Comparison of ENCODE assay signal across 22 cellular contexts in genomic region chr13:70386919-70387318, GRCh38.
"Had no signal": no experiment of that assay in that cellular context is flagged by ENCODE, and none has a peak within 500 bp of the region (broad histone marks: within the 10 kb centered on the region; RNA-seq: fewer than 3 reads in every experiment).

No MANE protein-coding gene starts in this region.

- H3K9me3 ChIP-seq: mucosa of descending colon, right atrium auricular region, tibial artery, upper lobe of left lung, vagina had no signal

- ATAC-seq: esophagus mucosa; heart right ventricle; left colon; mucosa of descending colon; naive thymus-derived CD8-positive, alpha-beta T cell; stimulated activated memory B cell treated with anti-CD40 and anti-IgM and Interleukin-4, amounts not matched to agents 10 μg/mL and 1 μg/mL and 100 μg/mL, for 72 hours had no signal

- FAIRE-seq: endometrium, frontal cortex, keratinocyte, small intestine had no signal

- DNase-seq: effector CD8-positive, alpha-beta T cell; heart right ventricle; hypothalamus; immature natural killer cell; left colon; mammary epithelial cell; naive thymus-derived CD8-positive, alpha-beta T cell; small intestine; stimulated activated CD4-positive, alpha-beta T cell treated with anti-CD3 and anti-CD28 coated beads, Interleukin-1b, Interleukin-23, amount 100 ng/mL, for 48 hours; stimulated activated CD4-positive, alpha-beta T cell treated with anti-CD3 and anti-CD28 coated beads, Interleukin-4, amount 100 ng/mL, for 24 hours; tibial artery had no signal

- H3K27me3 ChIP-seq: heart right ventricle, right atrium auricular region, tibial artery, upper lobe of left lung, vagina had no signal

- H3K4me3 ChIP-seq: coronary artery, heart right ventricle, mucosa of descending colon, right atrium auricular region, tibial artery, upper lobe of left lung, vagina had no signal

- H3K36me3 ChIP-seq: heart right ventricle, right atrium auricular region, tibial artery, upper lobe of left lung, vagina had no signal

- H3K4me1 Mint-ChIP-seq: immature natural killer cell; naive thymus-derived CD8-positive, alpha-beta T cell; stimulated activated memory B cell treated with anti-CD40 and anti-IgM and Interleukin-4, amounts not matched to agents 10 μg/mL and 1 μg/mL and 100 μg/mL, for 72 hours had no signal

- H3K36me3 Mint-ChIP-seq: immature natural killer cell; naive thymus-derived CD8-positive, alpha-beta T cell; stimulated activated memory B cell treated with anti-CD40 and anti-IgM and Interleukin-4, amounts not matched to agents 10 μg/mL and 1 μg/mL and 100 μg/mL, for 72 hours had no signal

- H3K27ac ChIP-seq: coronary artery, heart right ventricle, right atrium auricular region, tibial artery, upper lobe of left lung, vagina had no signal

- H3K9me3 Mint-ChIP-seq: stimulated activated memory B cell treated with anti-CD40 and anti-IgM and Interleukin-4, amounts not matched to agents 10 μg/mL and 1 μg/mL and 100 μg/mL, for 72 hours had no signal

- H3K27me3 Mint-ChIP-seq: naive thymus-derived CD8-positive, alpha-beta T cell; stimulated activated memory B cell treated with anti-CD40 and anti-IgM and Interleukin-4, amounts not matched to agents 10 μg/mL and 1 μg/mL and 100 μg/mL, for 72 hours; stimulated activated naive CD8-positive, alpha-beta T cell treated with anti-CD3 and anti-CD28 coated beads, Interleukin-15, Interleukin-2, amounts not matched to agents 100 ng/mL and 50 ng/mL, for 24 hours had no signal

- H3K4me1 ChIP-seq: heart right ventricle, right atrium auricular region, tibial artery, upper lobe of left lung, vagina had no signal

- H3K27ac Mint-ChIP-seq: immature natural killer cell; naive thymus-derived CD8-positive, alpha-beta T cell; stimulated activated memory B cell treated with anti-CD40 and anti-IgM and Interleukin-4, amounts not matched to agents 10 μg/mL and 1 μg/mL and 100 μg/mL, for 72 hours; stimulated activated naive CD8-positive, alpha-beta T cell treated with anti-CD3 and anti-CD28 coated beads, Interleukin-15, Interleukin-2, amounts not matched to agents 100 ng/mL and 50 ng/mL, for 24 hours had no signal

- H3K4me3 Mint-ChIP-seq: immature natural killer cell; naive thymus-derived CD8-positive, alpha-beta T cell; stimulated activated memory B cell treated with anti-CD40 and anti-IgM and Interleukin-4, amounts not matched to agents 10 μg/mL and 1 μg/mL and 100 μg/mL, for 72 hours; stimulated activated naive CD8-positive, alpha-beta T cell treated with anti-CD3 and anti-CD28 coated beads, Interleukin-15, Interleukin-2, amounts not matched to agents 100 ng/mL and 50 ng/mL, for 24 hours had no signal
